Comparison of ENCODE assay signal across 9 cellular contexts in genomic region chr7:128891110-128891941, GRCh38. TPM values are rescaled to one million over a fixed set of nuclear protein-coding genes. Genes with fewer than 3 reads are reported as not detected.
DNase-seq lines count a peak whose midpoint lies in the region; TF ChIP-seq lines count a peak whose summit lies in the region.
"Had no signal": no experiment of that assay in that cellular context is flagged by ENCODE, and none has a peak within 500 bp of the region (broad histone marks: within the 10 kb centered on the region; RNA-seq: fewer than 3 reads in every experiment).

No MANE protein-coding gene starts in this region.

- H3K9me3 ChIP-seq in WERI-Rb-1 (ENCODE audit: severe bottlenecking): no peaks in the 10 kb centered on the region
- H3K9me3 ChIP-seq in right atrium auricular region: no peaks in the 10 kb centered on the region
- H3K9me3 ChIP-seq in skeletal muscle satellite cell (replicated peaks; ENCODE audit: low read length): no peaks in the 10 kb centered on the region

- H3K4me1 ChIP-seq in right atrium auricular region: peaks cover 0 to 5% of the 10 kb centered on the region in 2 donors
- H3K4me1 ChIP-seq in skeletal muscle satellite cell (ENCODE audit: control insufficient read depth, insufficient read depth, low read length): no peaks in the 10 kb centered on the region

- no peak overlapping the region for H3K9ac ChIP-seq in skeletal muscle satellite cell (ENCODE audit: low read depth, low read length)

- TF ChIP-seq CTCF in LNCaP clone FGC (IDR thresholded peaks at IDR 0.05; ENCODE audit: control insufficient read depth, extremely low read depth, insufficient read depth) (no peak), WERI-Rb-1 (IDR thresholded peaks at IDR 0.05; ENCODE audit: low read depth, low read length) (peak; percentile 25; the same call in 1 of the 2 replicates), right atrium auricular region (IDR thresholded peaks at IDR 0.05) (no peak)

- H3K4me3 ChIP-seq in LNCaP clone FGC (ENCODE audit: low read depth, low read length): 0 out of 2 replicates have a peak overlapping the region, but pooled peaks have one; percentile 4
- H3K4me3 ChIP-seq in WERI-Rb-1 (ENCODE audit: low read depth, low read length): peak overlapping the region; percentile 35
- H3K4me3 ChIP-seq in right atrium auricular region: peak overlapping the region; percentile 6 to 42
- peak overlapping the region; percentile 39 for H3K4me3 ChIP-seq in skeletal muscle satellite cell (ENCODE audit: low read length)
- H3K4me3 ChIP-seq: cardiac muscle cell had no signal

- H3K36me3 ChIP-seq in WERI-Rb-1 (no peaks in the 10 kb centered on the region), right atrium auricular region (no peaks in the 10 kb centered on the region), skeletal muscle satellite cell (ENCODE audit: insufficient read depth, low read length) (no peaks in the 10 kb centered on the region)
- H3K36me3 ChIP-seq: cardiac muscle cell had no signal

- H3K27me3 ChIP-seq in WERI-Rb-1 (ENCODE audit: insufficient read depth, low read depth, severe bottlenecking) (peaks cover 10% of the 10 kb centered on the region), right atrium auricular region (peaks cover 6 to 9% of the 10 kb centered on the region in 2 donors), skeletal muscle satellite cell (ENCODE audit: control insufficient read depth, insufficient read depth, low read length) (peaks cover 28% of the 10 kb centered on the region)

- H3K4me2 ChIP-seq in skeletal muscle satellite cell (ENCODE audit: low read length): peak overlapping the region; percentile 68

- no peak for DNase-seq in LNCaP clone FGC (ENCODE audit: low read depth)
- DNase-seq in WERI-Rb-1: peak; percentile 74
- DNase-seq in right atrium auricular region (ENCODE audit: low spot score): no peak
- DNase-seq in amygdala (lab: John Stamatoyannopoulos, UW): no peak
- DNase-seq in AG20443 (ENCODE audit: low spot score): no peak
- no peak for DNase-seq in pons (ENCODE audit: low spot score)
- no peak for DNase-seq in GF-D8 (lab: John Stamatoyannopoulos, UW)

- no peak overlapping the region for H3K27ac ChIP-seq in WERI-Rb-1
- no peak overlapping the region for H3K27ac ChIP-seq in right atrium auricular region
- H3K27ac ChIP-seq: cardiac muscle cell had no signal

RNA-seq across cellular contexts. Expression of gene KCP, which starts 19.2 kb away (rescaled TPM):
- not detected for total RNA-seq in right atrium auricular region
- 0.51 TPM in 1 of 2 replicates, not detected in the other for total RNA-seq in skeletal muscle satellite cell (2012; rRNA removed)

RNA-seq across cellular contexts. Expression of gene ATP6V1F, which starts 28.7 kb away (rescaled TPM):
- 100 to 1,000 TPM; 121 TPM for total RNA-seq in right atrium auricular region
- 67.9 and 90.2 TPM in 2 replicates for total RNA-seq in skeletal muscle satellite cell (2012; rRNA removed)

RNA-seq across cellular contexts. Expression of gene IRF5, which starts 46.4 kb away (rescaled TPM):
- 1 to 10 TPM; 2.7 to 4.4 TPM for total RNA-seq in right atrium auricular region
- total RNA-seq in skeletal muscle satellite cell (2012; rRNA removed): under 0.01 and 0.76 TPM in 2 replicates
- total RNA-seq: cardiac muscle cell had no signal
